20 cellular contexts compared by ENCODE assay signal in the genomic region with DNA sequence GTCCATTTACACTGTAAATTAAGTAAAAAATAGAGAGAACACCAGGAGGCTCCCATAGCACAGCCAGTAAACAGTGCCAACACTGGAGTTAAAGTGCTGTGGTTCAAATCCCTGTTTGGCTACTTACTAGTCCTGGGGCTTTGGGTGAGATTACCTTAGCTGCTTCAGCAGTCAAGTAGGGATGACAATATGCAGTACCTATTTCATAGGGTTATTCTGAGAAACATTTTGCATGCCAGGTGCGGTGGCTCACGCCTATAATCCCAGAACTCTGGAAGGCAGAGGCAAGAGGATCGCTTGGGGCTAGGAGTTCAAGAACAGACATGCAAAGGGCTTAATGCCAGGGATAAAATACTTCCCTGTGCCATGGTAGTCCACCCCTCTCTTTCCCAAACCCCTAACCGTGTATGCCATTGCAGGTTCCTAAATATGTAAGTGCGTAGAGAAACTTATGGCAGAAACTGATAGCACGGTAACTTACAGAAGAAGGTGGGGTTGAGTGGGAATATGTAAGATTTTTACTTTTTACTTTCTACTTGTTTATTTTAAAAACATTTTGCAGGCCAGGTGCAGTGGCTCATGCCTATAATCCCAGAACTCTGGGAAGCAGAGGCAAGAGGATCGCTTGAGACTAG.
"Had no signal": no experiment of that assay in that cellular context is flagged by ENCODE, and none has a peak within 500 bp of the region (broad histone marks: within the 10 kb centered on the region; RNA-seq: fewer than 3 reads in every experiment).

No MANE protein-coding gene starts in this region.

- H3K36me3 ChIP-seq: adrenal gland, spleen, tibial nerve had no signal

- H3K4me3 ChIP-seq: adrenal gland, mucosa of descending colon, spleen, tibial nerve had no signal

- ATAC-seq: mucosa of descending colon; natural killer cell treated with Interleukin-12 subunit alpha and Interleukin-12 subunit beta and Interleukin-15 and Interleukin-18, amount 100 ng/mL, for 72 hours; right cardiac atrium had no signal

- DNase-seq: activated CD4-positive, alpha-beta T cell treated with anti-CD3 and anti-CD28 coated beads for 48 hours; activated CD4-positive, alpha-beta T cell treated with anti-CD3 and anti-CD28 coated beads, Interleukin-2, amount 50 U/mL, for 48 hours; activated CD8-positive, alpha-beta memory T cell treated with anti-CD3 and anti-CD28 coated beads for 24 hours; activated effector memory CD4-positive, alpha-beta T cell treated with Interleukin-2 at 50 U/mL for 16 hours; activated naive CD4-positive, alpha-beta T cell treated with anti-CD3 and anti-CD28 coated beads for 36 hours; activated naive CD8-positive, alpha-beta T cell treated with anti-CD3 and anti-CD28 coated beads for 36 hours; adrenal gland; aorta; caudate nucleus; head of caudate nucleus; hippocampal formation; kidney; mesenchymal stem cell; mucosa of descending colon; right cardiac atrium; spleen; stimulated activated naive CD4-positive, alpha-beta T cell had no signal

- H3K27me3 ChIP-seq: adrenal gland, spleen, tibial nerve had no signal

- H3K36me3 Mint-ChIP-seq: activated naive CD8-positive, alpha-beta T cell treated with anti-CD3 and anti-CD28 coated beads for 36 hours; brain; natural killer cell treated with Interleukin-12 subunit alpha and Interleukin-12 subunit beta and Interleukin-15 and Interleukin-18, amount 100 ng/mL, for 72 hours had no signal

- H3K9me3 ChIP-seq: adrenal gland, mucosa of descending colon, spleen, tibial nerve had no signal

- H3K4me3 Mint-ChIP-seq: activated naive CD4-positive, alpha-beta T cell treated with anti-CD3 and anti-CD28 coated beads for 36 hours; activated naive CD8-positive, alpha-beta T cell treated with anti-CD3 and anti-CD28 coated beads for 36 hours; brain; natural killer cell treated with Interleukin-12 subunit alpha and Interleukin-12 subunit beta and Interleukin-15 and Interleukin-18, amount 100 ng/mL, for 72 hours had no signal

- H3K27me3 Mint-ChIP-seq: activated naive CD8-positive, alpha-beta T cell treated with anti-CD3 and anti-CD28 coated beads for 36 hours; brain; natural killer cell treated with Interleukin-12 subunit alpha and Interleukin-12 subunit beta and Interleukin-15 and Interleukin-18, amount 100 ng/mL, for 72 hours had no signal

- H3K9me3 Mint-ChIP-seq: activated naive CD4-positive, alpha-beta T cell treated with anti-CD3 and anti-CD28 coated beads for 36 hours; activated naive CD8-positive, alpha-beta T cell treated with anti-CD3 and anti-CD28 coated beads for 36 hours; natural killer cell treated with Interleukin-12 subunit alpha and Interleukin-12 subunit beta and Interleukin-15 and Interleukin-18, amount 100 ng/mL, for 72 hours had no signal

- H3K27ac Mint-ChIP-seq: activated naive CD4-positive, alpha-beta T cell treated with anti-CD3 and anti-CD28 coated beads for 36 hours; activated naive CD8-positive, alpha-beta T cell treated with anti-CD3 and anti-CD28 coated beads for 36 hours; brain had no signal
